In genomic region chr14:64786296-64787149, GRCh38 we compare ENCODE assay signal across 24 cellular contexts.
DNase-seq lines count a peak whose midpoint lies in the region; FAIRE-seq and TF ChIP-seq lines count a peak whose summit lies in the region.
"Had no signal": no experiment of that assay in that cellular context is flagged by ENCODE, and none has a peak within 500 bp of the region (broad histone marks: within the 10 kb centered on the region; RNA-seq: fewer than 3 reads in every experiment).

No MANE protein-coding gene starts in this region.

- TF ChIP-seq POLR2A in H54 (IDR thresholded peaks at IDR 0.05; ENCODE audit: low read depth, low read length), result no peak

- no peak for TF ChIP-seq CTCF in choroid plexus epithelial cell (conservative IDR thresholded peaks at IDR 0.05; ENCODE audit: low read depth, low read length)

- no peaks in the 10 kb centered on the region for H3K27me3 ChIP-seq in H7 (ENCODE audit: control insufficient read depth, insufficient read depth, low read length)
- H3K27me3 ChIP-seq: gastrocnemius medialis, left lung, sigmoid colon, SJCRH30, thyroid gland had no signal

- DNase-seq in AG08396 (ENCODE audit: low spot score), result peak; percentile 69
- DNase-seq in H54 (ENCODE audit: insufficient read length, low spot score), result peak; percentile 85
- DNase-seq in choroid plexus epithelial cell (ENCODE audit: low read depth), result peak; percentile 23
- DNase-seq in hepatic stellate cell (ENCODE audit: low spot score), result peak; percentile 53
- no peak for DNase-seq in activated naive CD4-positive, alpha-beta T cell treated with Interleukin-2 at 50 U/mL for 16 hours
- no peak for DNase-seq in GM19239 (ENCODE audit: insufficient read length, low spot score)
- DNase-seq in HT-29 (ENCODE audit: low spot score), result no peak
- DNase-seq in H7, result no peak
- DNase-seq: activated CD4-positive, alpha-beta T cell treated with anti-CD3 and anti-CD28 coated beads, Interleukin-2, amount 50 U/mL, for 48 hours; activated naive CD4-positive, alpha-beta T cell; activated T-cell treated with anti-CD3 and anti-CD28 coated beads for 4 hours; DND-41; gastrocnemius medialis; left lung; NCI-H1436; NCI-H2171 treated with DMSO at 0.1 percent for 48 hours; OCI-M1; sigmoid colon; SJCRH30; stimulated activated naive CD4-positive, alpha-beta T cell; thyroid gland had no signal

- peak; percentile 92 for FAIRE-seq in H54 (lab: Jason Lieb, UNC)
- no peak for FAIRE-seq in GM19239 (lab: Jason Lieb, UNC)
- FAIRE-seq: colon, endometrium had no signal

- H3K4me3 ChIP-seq in choroid plexus epithelial cell (ENCODE audit: low read depth, low read length), result no peak overlapping the region
- no peak overlapping the region for H3K4me3 ChIP-seq in H7 (ENCODE audit: insufficient read depth, low read depth, low read length)
- H3K4me3 ChIP-seq: gastrocnemius medialis, GM23338, left lung, sigmoid colon, SJCRH30, thyroid gland had no signal

- no peaks in the 10 kb centered on the region for H3K36me3 ChIP-seq in H7 (replicated peaks; ENCODE audit: control insufficient read depth, insufficient read depth, low read length)
- H3K36me3 ChIP-seq: left lung, sigmoid colon, SJCRH30, thyroid gland had no signal

Comparison
In these comparisons a context has a peak if more than half of its experiments do, and no peak if none do; other contexts are left out.
1. DNase-seq: peak in AG08396 (single experiment), H54 (single experiment), choroid plexus epithelial cell (single experiment) and hepatic stellate cell (single experiment); none in activated naive CD4-positive, alpha-beta T cell treated with Interleukin-2 at 50 U/mL for 16 hours (single experiment), GM19239 (single experiment), HT-29 (single experiment) and H7 (single experiment).